Comparison of ENCODE assay signal across 10 cellular contexts in the genomic region with DNA sequence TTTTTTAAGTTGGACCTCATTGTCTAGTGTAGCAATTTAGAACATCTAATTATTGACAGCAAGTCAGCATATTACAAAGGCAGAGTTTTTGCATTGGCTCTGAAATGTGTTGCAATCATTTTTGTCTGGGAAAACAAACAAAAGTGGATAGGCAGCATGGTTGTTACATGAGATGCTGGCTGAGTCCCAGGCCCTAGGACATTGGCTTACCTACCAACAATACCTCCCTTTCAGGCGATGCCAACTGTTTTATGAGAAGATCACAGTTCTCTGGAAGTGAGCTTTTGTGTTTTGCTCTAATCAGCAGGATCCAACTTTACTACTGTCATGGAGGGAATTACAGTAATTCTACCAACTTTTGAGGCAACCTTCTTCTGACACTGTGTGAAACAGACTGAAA.
DNase-seq lines count a peak whose midpoint lies in the region; ATAC-seq and TF ChIP-seq lines count a peak whose summit lies in the region.
"Had no signal": no experiment of that assay in that cellular context is flagged by ENCODE, and none has a peak within 500 bp of the region (broad histone marks: within the 10 kb centered on the region; RNA-seq: fewer than 3 reads in every experiment).

No MANE protein-coding gene starts in this region.

- intact Hi-C loops in MCF 10A (cut with micrococcal nuclease) (no loop called here), left lung (cut with DNase I) (no loop called here)

- H3K27me3 Mint-ChIP-seq in MCF 10A (ENCODE audit: insufficient read depth, unreplicated experiment): no peaks in the 10 kb centered on the region
- H3K27me3 Mint-ChIP-seq in activated T-cell treated with anti-CD3 and anti-CD28 coated beads, Interleukin-2, amount 50 U/mL, for 24 hours: peaks cover 24% of the 10 kb centered on the region

- DNase-seq in DMS 273 (lab: John Stamatoyannopoulos, UW; ENCODE audit: unreplicated experiment) (peak; percentile 12), DMS 273 treated with DMSO at 0.1 percent for 48 hours (lab: John Stamatoyannopoulos, UW) (no peak), MCF 10A (ENCODE audit: unreplicated experiment) (peak; percentile 97), left lung (no peak), ureter (ENCODE audit: low spot score) (peak; percentile 53), G401 (ENCODE audit: low spot score) (no peak)
- DNase-seq in activated T-cell treated with anti-CD3 and anti-CD28 coated beads, Interleukin-2, amount 50 U/mL, for 24 hours: no peak
- DNase-seq: NCI-H526 treated with DMSO at 0.1 percent for 48 hours had no signal

- peak; percentile 79 for ATAC-seq in left lung
- ATAC-seq in GM19463 (IDR thresholded peaks at IDR 0.05; ENCODE audit: unreplicated experiment): no peak
- ATAC-seq: gastroesophageal sphincter had no signal

- TF ChIP-seq CTCF in MCF 10A (IDR thresholded peaks at IDR 0.05; ENCODE audit: unreplicated experiment) (no peak), left lung (IDR thresholded peaks at IDR 0.05) (no peak)

- H3K9me3 ChIP-seq in left lung: no peaks in the 10 kb centered on the region
- H3K9me3 ChIP-seq: gastroesophageal sphincter had no signal

- H3K27me3 ChIP-seq in left lung: no peaks in the 10 kb centered on the region

- H3K4me1 ChIP-seq in left lung: no peaks in the 10 kb centered on the region
- H3K4me1 ChIP-seq: gastroesophageal sphincter had no signal

- CTCF ChIA-PET in MCF 10A (lab: Yijun Ruan, JAX): interaction anchor here (0.6 to 1.4 kb wide), 3 partner anchors 19 to 111 kb away, joined by 3 to 9 read pairs (median 3); no protein-coding TSS in a partner anchor

- BruUV-seq in MCF 10A (replicated peaks; lab: Mats Ljungman, UMichigan): no TSS peak

- H3K9me3 Mint-ChIP-seq in MCF 10A (ENCODE audit: unreplicated experiment): no peaks in the 10 kb centered on the region
- no peaks in the 10 kb centered on the region for H3K9me3 Mint-ChIP-seq in activated T-cell treated with anti-CD3 and anti-CD28 coated beads, Interleukin-2, amount 50 U/mL, for 24 hours

- H3K4me3 ChIP-seq in left lung: no peak overlapping the region
- H3K4me3 ChIP-seq: gastroesophageal sphincter had no signal

- H3K27ac Mint-ChIP-seq in MCF 10A (ENCODE audit: low read depth, unreplicated experiment): no peak overlapping the region
- no peak overlapping the region for H3K27ac Mint-ChIP-seq in activated T-cell treated with anti-CD3 and anti-CD28 coated beads, Interleukin-2, amount 50 U/mL, for 24 hours

- POLR2A ChIA-PET in MCF 10A (lab: Yijun Ruan, JAX): interaction anchor here (0.6 to 3.2 kb wide), 11 partner anchors 11 to 298 kb away, joined by 3 to 27 read pairs (median 4); a partner anchor contains a TSS

- H3K27ac ChIP-seq in left lung: no peak overlapping the region
- H3K27ac ChIP-seq: gastroesophageal sphincter had no signal

- no peaks in the 10 kb centered on the region for H3K36me3 ChIP-seq in left lung
- H3K36me3 ChIP-seq: gastroesophageal sphincter had no signal

- H3K4me3 Mint-ChIP-seq in MCF 10A (ENCODE audit: unreplicated experiment): no peak overlapping the region
- no peak overlapping the region for H3K4me3 Mint-ChIP-seq in activated T-cell treated with anti-CD3 and anti-CD28 coated beads, Interleukin-2, amount 50 U/mL, for 24 hours

- in situ Hi-C loops in G401 (cut with HindIII; ENCODE audit: low sequenced_read_pairs): no loop called here

- H3K36me3 Mint-ChIP-seq in MCF 10A (ENCODE audit: insufficient read depth, unreplicated experiment): no peaks in the 10 kb centered on the region
- no peaks in the 10 kb centered on the region for H3K36me3 Mint-ChIP-seq in activated T-cell treated with anti-CD3 and anti-CD28 coated beads, Interleukin-2, amount 50 U/mL, for 24 hours (ENCODE audit: low read depth)

- H3K4me1 Mint-ChIP-seq in MCF 10A (ENCODE audit: insufficient read depth, unreplicated experiment): peaks cover 21% of the 10 kb centered on the region
- no peaks in the 10 kb centered on the region for H3K4me1 Mint-ChIP-seq in activated T-cell treated with anti-CD3 and anti-CD28 coated beads, Interleukin-2, amount 50 U/mL, for 24 hours (ENCODE audit: low read depth)

Comparison
In these comparisons a context has a peak if more than half of its experiments do, and no peak if none do; other contexts are left out.
1. DNase-seq: peak in DMS 273 (single experiment), MCF 10A (single experiment) and ureter (single experiment); none in DMS 273 treated with DMSO at 0.1 percent for 48 hours (single experiment), left lung (0 of 2), activated T-cell treated with anti-CD3 and anti-CD28 coated beads, Interleukin-2, amount 50 U/mL, for 24 hours (single experiment) and G401 (single experiment).